ENCODE assay signal across 31 cellular contexts in genomic region chr4:68948044-68948743, GRCh38. TPM values are rescaled to one million over a fixed set of nuclear protein-coding genes. Genes with fewer than 3 reads are reported as not detected.
DNase-seq lines count a peak whose midpoint lies in the region; ATAC-seq, FAIRE-seq and TF ChIP-seq lines count a peak whose summit lies in the region.
"Had no signal": no experiment of that assay in that cellular context is flagged by ENCODE, and none has a peak within 500 bp of the region (broad histone marks: within the 10 kb centered on the region; RNA-seq: fewer than 3 reads in every experiment).

No MANE protein-coding gene starts in this region.

- FAIRE-seq in HepG2 (lab: Jason Lieb, UNC): no peak
- FAIRE-seq: GM18507, H54, HTR-8/SVneo had no signal

- TF ChIP-seq CTCF in Peyer's patch (IDR thresholded peaks at IDR 0.05): no peak
- TF ChIP-seq CTCF in epithelial cell of esophagus (IDR thresholded peaks at IDR 0.05; ENCODE audit: insufficient read depth, low read depth, low read length, missing control alignments): no peak
- TF ChIP-seq CTCF in HepG2 (CRISPR knock-in tag; IDR thresholded peaks at IDR 0.05): no peak
- TF ChIP-seq CTCF in gastroesophageal sphincter (IDR thresholded peaks at IDR 0.05): no peak

- ATAC-seq in HepG2 (peak; percentile 53), gastroesophageal sphincter (no peak)
- ATAC-seq: Panc1 had no signal

- peak overlapping the region; percentile 75 for H3K4me2 ChIP-seq in HepG2 (ENCODE audit: low read depth, low read length)
- H3K4me2 ChIP-seq: BLaER1 had no signal

- no peak for TF ChIP-seq RAD21 in HepG2 (CRISPR knock-in tag; IDR thresholded peaks at IDR 0.05)

- no peaks in the 10 kb centered on the region for H3K9me3 ChIP-seq in Peyer's patch
- no peaks in the 10 kb centered on the region for H3K9me3 ChIP-seq in HepG2 (ENCODE audit: low read length)
- H3K9me3 ChIP-seq in gastroesophageal sphincter: no peaks in the 10 kb centered on the region
- H3K9me3 ChIP-seq: BLaER1 had no signal

- H3K36me3 ChIP-seq in Peyer's patch (peaks cover 0 to 11% (median 0%) of the 10 kb centered on the region in 3 donors), HepG2 (replicated peaks in 1 of 2; ENCODE audit: control insufficient read depth in 1 of 2, insufficient read depth in 2 of 2, low read length in 2 of 2) (peaks cover 0 to 8% of the 10 kb centered on the region in 2 experiments; a peak in 2 of 5 replicates), rectal smooth muscle tissue (ENCODE audit: control insufficient read depth, insufficient read depth, low read length) (no peaks in the 10 kb centered on the region), gastroesophageal sphincter (no peaks in the 10 kb centered on the region)
- H3K36me3 ChIP-seq: BLaER1 had no signal

- WGBS in HepG2 (ENCODE audit: low lambda C conversion rate): 23% methylated on average over 2 of the region's 2 CpGs
- WGBS in gastroesophageal sphincter (ENCODE audit: low coverage in 1 of 2), 2 donors: 95 to 100% methylated on average over 2 of the region's 2 CpGs

- H3K27me3 ChIP-seq in Peyer's patch: no peaks in the 10 kb centered on the region
- no peaks in the 10 kb centered on the region for H3K27me3 ChIP-seq in HepG2 (ENCODE audit: control insufficient read depth in 1 of 2, insufficient read depth in 2 of 2, low read length in 2 of 2)
- H3K27me3 ChIP-seq in rectal smooth muscle tissue (ENCODE audit: control insufficient read depth, insufficient read depth, low read length): no peaks in the 10 kb centered on the region
- no peaks in the 10 kb centered on the region for H3K27me3 ChIP-seq in gastroesophageal sphincter
- H3K27me3 ChIP-seq: BLaER1 had no signal

- peak in 1 of 2 experiments; percentile 75; a peak in 1 of 4 replicates for TF ChIP-seq EP300 in HepG2 (IDR thresholded peaks at IDR 0.05; ENCODE audit: low read depth in 2 of 2, low read length in 2 of 2)
- peak; percentile 74; the same call in 1 of the 2 replicates for TF ChIP-seq EP300 in HepG2 (CRISPR knock-in tag; IDR thresholded peaks at IDR 0.05; ENCODE audit: borderline replicate concordance)
- no peak for TF ChIP-seq EP300 in gastroesophageal sphincter (IDR thresholded peaks at IDR 0.05)

- CTCF ChIA-PET in HepG2 (lab: Yijun Ruan, JAX; ENCODE audit: low intra/inter-chr PET ratio, low total read pairs): no interaction called here

- peaks cover 75% of the 10 kb centered on the region for H3K79me2 ChIP-seq in HepG2 (ENCODE audit: insufficient read depth, low read length)

- peaks cover 0 to 4% (median 0%) of the 10 kb centered on the region in 4 donors for H3K4me1 ChIP-seq in Peyer's patch
- H3K4me1 ChIP-seq in HepG2 (ENCODE audit: insufficient read depth, low read length): peaks cover 81% of the 10 kb centered on the region
- H3K4me1 ChIP-seq in rectal smooth muscle tissue (ENCODE audit: control insufficient read depth, insufficient read depth, low read length): no peaks in the 10 kb centered on the region
- no peaks in the 10 kb centered on the region for H3K4me1 ChIP-seq in gastroesophageal sphincter
- H3K4me1 ChIP-seq: BLaER1 had no signal

- DNase-seq in Peyer's patch (peak in 2 of 3 donors; percentile 47 to 61), epithelial cell of esophagus (ENCODE audit: low read depth) (peak; percentile 17), HepG2 (ENCODE audit: low spot score) (peak; percentile 65), SIG-M5 treated with dmso at 0.1 percent for 504 hours (lab: John Stamatoyannopoulos, UW; ENCODE audit: unreplicated experiment) (no peak), islet precursor cell (no peak), NCI-H2171 (lab: John Stamatoyannopoulos, UW) (no peak)
- DNase-seq: CD4-positive, alpha-beta T cell; DMS53; KBM-7; MV-4-11; NCI-H1105; NCI-H146; NCI-H1930; NCI-H2107; NCI-H446; NCI-H526; SHP77 treated with DMSO at 0.1 percent for 48 hours had no signal

- no TSS peak for BruUV-seq in HepG2 (replicated peaks; lab: Mats Ljungman, UMichigan)

- H3K9ac ChIP-seq in HepG2 (ENCODE audit: insufficient read depth, low read depth, low read length): peak overlapping the region; percentile 81
- no peak overlapping the region for H3K9ac ChIP-seq in rectal smooth muscle tissue (ENCODE audit: low read length)
- H3K9ac ChIP-seq: BLaER1 had no signal

- H3K27ac ChIP-seq in Peyer's patch (peak overlapping the region in 3 of 4 donors; percentile 58 to 84 (median 79)), HepG2 (ENCODE audit: extremely low read length, insufficient read depth, low read length) (peak overlapping the region; percentile 92), rectal smooth muscle tissue (ENCODE audit: low read depth, low read length) (no peak overlapping the region), gastroesophageal sphincter (no peak overlapping the region)
- H3K27ac ChIP-seq: BLaER1, SK-N-MC had no signal

- POLR2A ChIA-PET in HepG2 (lab: Yijun Ruan, JAX): interaction anchor here (0.7 to 5.1 kb wide), 24 partner anchors 10 to 292 kb away, joined by 3 to 62 read pairs (median 6); partner anchors contain the start of genes UGT2B10 and UGT2B7

- in situ Hi-C loops in HepG2 (cut with HindIII; ENCODE audit: extremely low pct_ligation_motif_present, low pct_unique_long_range_greater_than_20kb): no loop called here

- no peak overlapping the region for H2AFZ ChIP-seq in HepG2 (ENCODE audit: low read length)

- intact Hi-C loops in HepG2 (cut with micrococcal nuclease; ENCODE audit: unreplicated experiment): no loop called here

- TF ChIP-seq POLR2A in Peyer's patch (IDR thresholded peaks at IDR 0.05) (peak in 1 of 2 donors; percentile 35), HepG2 (IDR thresholded peaks at IDR 0.05; ENCODE audit: insufficient read depth in 1 of 2, low read depth in 2 of 2, low read length in 2 of 2) (peak in 1 of 2 experiments; percentile 17; a peak in 1 of 4 replicates), gastroesophageal sphincter (IDR thresholded peaks at IDR 0.05) (no peak)

- H3K4me3 ChIP-seq in Peyer's patch: peak overlapping the region in 2 of 4 donors; percentile 48 to 50
- H3K4me3 ChIP-seq in epithelial cell of esophagus (ENCODE audit: low read length): no peak overlapping the region
- H3K4me3 ChIP-seq in HepG2 (replicated peaks in 1 of 3; ENCODE audit: insufficient read depth in 1 of 3, low read depth in 2 of 3, low read length in 3 of 3): peak overlapping the region; percentile 59 to 93 (median 70); a peak in 4 of 6 replicates
- peak overlapping the region; percentile 25 for H3K4me3 ChIP-seq in rectal smooth muscle tissue (ENCODE audit: low read length)
- no peak overlapping the region for H3K4me3 ChIP-seq in gastroesophageal sphincter
- H3K4me3 ChIP-seq: BLaER1, SK-N-MC had no signal

- H4K20me1 ChIP-seq in HepG2 (ENCODE audit: insufficient read depth, low read length): no peaks in the 10 kb centered on the region
- H4K20me1 ChIP-seq: BLaER1 had no signal

TF ChIP-seq in HepG2, 621 proteins besides CTCF, POLR2A, EP300 and RAD21 (continues in another document):
- TF ChIP-seq ZNF180 (CRISPR knock-in tag; IDR thresholded peaks at IDR 0.05; ENCODE audit: borderline replicate concordance, low read depth) (no peak), STAT5B (CRISPR knock-in tag; IDR thresholded peaks at IDR 0.05) (no peak), EZH2 (conservative IDR thresholded peaks at IDR 0.05; ENCODE audit: low read depth, low read length) (no peak), HMG20A (CRISPR knock-in tag; IDR thresholded peaks at IDR 0.05; ENCODE audit: borderline replicate concordance) (peak; percentile 62; the same call in 1 of the 2 replicates), ZNF512 (CRISPR knock-in tag; IDR thresholded peaks at IDR 0.05) (no peak), ZSCAN25 (CRISPR knock-in tag; IDR thresholded peaks at IDR 0.05) (no peak), SIX4 (CRISPR knock-in tag; IDR thresholded peaks at IDR 0.05) (no peak), KLF15 (CRISPR knock-in tag; IDR thresholded peaks at IDR 0.05; ENCODE audit: borderline replicate concordance) (no peak), FOXM1 (CRISPR knock-in tag; IDR thresholded peaks at IDR 0.05) (no peak)

RNA-seq across cellular contexts. Expression of gene UGT2A3, which starts 3.4 kb away (rescaled TPM):
- total RNA-seq in Peyer's patch (100 to 1,000 TPM in 3 of 4 donors, 10 to 100 TPM in 1; 13.2 to 426 (median 176) TPM), HepG2 (2016; rRNA removed; fragmentation: Illumina TruSeq; extraction: Trizol) (74.1 and 97.2 TPM in 2 replicates), gastroesophageal sphincter (under 1 TPM in 1 of 4 donors, not detected in 3; 0.23 TPM)
- 6.3 and 6.5 TPM in 2 replicates for total RNA-seq in HepG2 (2016; cell fraction: cytosol; rRNA removed; fragmentation: Illumina TruSeq; extraction: Trizol; ENCODE audit: low read depth)
- 73.2 and 99.5 TPM in 2 replicates for total RNA-seq in HepG2 (2016; cell fraction: insoluble cytoplasmic fraction; rRNA removed; fragmentation: Illumina TruSeq; extraction: Trizol)
- 17.5 and 20.7 TPM in 2 replicates for total RNA-seq in HepG2 (2016; cell fraction: membrane; rRNA removed; fragmentation: Illumina TruSeq; extraction: Trizol)
- 94.2 and 98.1 TPM in 2 replicates for total RNA-seq in HepG2 (2016; cell fraction: nucleus; rRNA removed; fragmentation: Illumina TruSeq; extraction: Trizol)
- polyA plus RNA-seq in HepG2 (2011; rRNA removed): 61.3 and 61.4 TPM in 2 replicates
- polyA plus RNA-seq in HepG2 (2011; cell fraction: cytosol; rRNA removed): 22.5 and 53.3 TPM in 2 replicates
- polyA plus RNA-seq in HepG2 (2011; cell fraction: nucleus; rRNA removed): 14.1 and 24.7 TPM in 2 replicates
- 55.5 and 59.1 TPM in 2 replicates for polyA plus RNA-seq in HepG2 (2012)
- 3.0 and 3.5 TPM in 2 replicates for polyA plus RNA-seq in HepG2 (2016; cell fraction: cytosol; fragmentation: Illumina TruSeq; extraction: Trizol; ENCODE audit: low read depth)
- 48.3 and 56.0 TPM in 2 replicates for polyA plus RNA-seq in HepG2 (2016; cell fraction: insoluble cytoplasmic fraction; fragmentation: Illumina TruSeq; extraction: Trizol; ENCODE audit: low read depth)
- polyA plus RNA-seq in HepG2 (2016; cell fraction: membrane; fragmentation: Illumina TruSeq; extraction: Trizol; ENCODE audit: low read depth): 6.8 and 8.4 TPM in 2 replicates
- 79.8 and 82.7 TPM in 2 replicates for polyA plus RNA-seq in HepG2 (2016; cell fraction: nucleus; fragmentation: Illumina TruSeq; extraction: Trizol; ENCODE audit: insufficient read depth, low read depth)
- polyA minus RNA-seq in HepG2 (2011; rRNA and poly(A)+ RNA removed; ENCODE audit: low replicate concordance): 21.0 TPM in 1 of 2 replicates, not detected in the other
- 30.6 and 42.4 TPM in 2 replicates for polyA minus RNA-seq in HepG2 (2011; cell fraction: cytosol; rRNA and poly(A)+ RNA removed)
- polyA minus RNA-seq in HepG2 (2011; cell fraction: nucleus; rRNA and poly(A)+ RNA removed): 35.9 and 55.9 TPM in 2 replicates
- total RNA-seq: A172; CD4-positive, alpha-beta T cell; Daoy; G401; LHCN-M2; MCF 10A; OCI-LY7 had no signal

Comparison
In these comparisons a context has a peak if more than half of its experiments do, and no peak if none do; other contexts are left out.
1. DNase-seq: peak in Peyer's patch (2 of 3), epithelial cell of esophagus (single experiment) and HepG2 (single experiment); none in SIG-M5 treated with dmso at 0.1 percent for 504 hours (single experiment), islet precursor cell (single experiment) and NCI-H2171 (single experiment).
2. H3K27ac ChIP-seq: peak in Peyer's patch (3 of 4) and HepG2 (single experiment); none in rectal smooth muscle tissue (single experiment) and gastroesophageal sphincter (0 of 4).
3. H3K4me3 ChIP-seq: peak in HepG2 (3 of 3) and rectal smooth muscle tissue (single experiment); none in epithelial cell of esophagus (single experiment) and gastroesophageal sphincter (0 of 2).
4. RNA of gene UGT2A3, which starts 3.4 kb away (total RNA-seq): 13.2 to 426 TPM in Peyer's patch and 6.3 to 99.5 TPM in HepG2; 0.23 TPM in gastroesophageal sphincter; every median in the first group is over 4 times any median in the second.